9 cellular contexts compared by ENCODE assay signal in the genomic region with DNA sequence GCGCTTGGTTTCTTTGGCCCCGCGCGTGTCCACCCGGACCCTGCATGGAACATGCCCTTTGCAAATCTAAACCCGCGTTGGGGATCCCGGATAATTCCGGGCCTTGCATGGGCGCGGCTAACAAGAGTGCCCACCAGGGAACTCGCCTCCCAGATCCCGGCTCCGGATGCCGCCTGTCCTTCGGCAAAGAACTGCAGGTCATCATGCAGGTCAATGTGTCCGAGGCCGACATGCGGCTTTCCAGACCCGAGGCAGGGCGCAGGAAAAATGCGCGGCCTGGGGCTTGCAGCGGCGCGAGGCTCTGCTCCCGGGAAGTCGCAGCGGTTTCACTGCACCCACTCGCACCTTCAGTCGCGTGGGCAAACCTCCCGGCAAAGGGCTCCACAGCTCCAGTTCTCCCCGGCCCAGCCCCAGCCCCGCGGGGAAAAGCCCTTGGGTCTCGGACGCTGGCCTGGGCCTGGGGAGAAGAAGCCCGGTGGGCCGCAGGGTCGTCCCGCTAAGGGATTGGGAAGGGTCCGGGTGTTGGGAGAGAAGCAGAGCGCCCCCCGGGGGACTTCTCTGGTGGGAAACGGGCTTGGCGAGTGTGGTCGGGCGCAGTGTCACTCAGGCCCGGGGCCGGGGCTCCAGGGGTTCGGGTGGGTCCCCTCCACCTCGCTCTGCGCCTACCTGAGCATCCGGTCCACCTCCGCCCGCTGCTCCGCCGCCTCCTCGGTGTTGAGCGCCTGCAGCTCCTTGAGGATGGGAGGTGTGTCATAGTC. TPM values are rescaled to one million over a fixed set of nuclear protein-coding genes. Genes with fewer than 3 reads are reported as not detected.
DNase-seq lines count a peak whose midpoint lies in the region; ATAC-seq and TF ChIP-seq lines count a peak whose summit lies in the region.
"Had no signal": no experiment of that assay in that cellular context is flagged by ENCODE, and none has a peak within 500 bp of the region (broad histone marks: within the 10 kb centered on the region; RNA-seq: fewer than 3 reads in every experiment).

No MANE protein-coding gene starts in this region.

- no peak overlapping the region for H3K27ac ChIP-seq in gastroesophageal sphincter

- ATAC-seq in HG02938 (IDR thresholded peaks at IDR 0.05; ENCODE audit: unreplicated experiment): peak; percentile 3
- ATAC-seq in GM21515 (IDR thresholded peaks at IDR 0.05; ENCODE audit: unreplicated experiment): no peak
- ATAC-seq in gastroesophageal sphincter: no peak

- peaks cover 38% of the 10 kb centered on the region for H3K4me1 Mint-ChIP-seq in dendritic cell treated with granulocyte-macrophage colony-stimulating factor and Interleukin-4, amounts not matched to agents 40 ng/mL and 50 ng/mL, for 4 days (ENCODE audit: low read depth)
- H3K4me1 Mint-ChIP-seq in nephron progenitor cell: peaks cover 35% of the 10 kb centered on the region

- H3K36me3 Mint-ChIP-seq in dendritic cell treated with granulocyte-macrophage colony-stimulating factor and Interleukin-4, amounts not matched to agents 40 ng/mL and 50 ng/mL, for 4 days (ENCODE audit: low read depth): no peaks in the 10 kb centered on the region
- no peaks in the 10 kb centered on the region for H3K36me3 Mint-ChIP-seq in nephron progenitor cell (ENCODE audit: low read depth)

- intact Hi-C loops in dendritic cell treated with granulocyte-macrophage colony-stimulating factor and Interleukin-4, amounts not matched to agents 40 ng/mL and 50 ng/mL, for 4 days (cut with micrococcal nuclease): no loop called here
- intact Hi-C loops in posterior cingulate gyrus (cut with DNase I): no loop called here

- peak; percentile 28 for DNase-seq in GM10266 (ENCODE audit: extremely low spot score)
- DNase-seq in nephron progenitor cell: peak; percentile 57
- DNase-seq in NCI-H187 (lab: John Stamatoyannopoulos, UW): no peak
- no peak for DNase-seq in posterior cingulate gyrus

- H3K4me3 Mint-ChIP-seq in dendritic cell treated with granulocyte-macrophage colony-stimulating factor and Interleukin-4, amounts not matched to agents 40 ng/mL and 50 ng/mL, for 4 days: peak overlapping the region; percentile 24
- peak overlapping the region; percentile 85 for H3K4me3 Mint-ChIP-seq in nephron progenitor cell

- H3K36me3 ChIP-seq in gastroesophageal sphincter: no peaks in the 10 kb centered on the region

- 0% methylated on average over 1 of the region's 61 CpGs; no CpG with 5 or more reads in 1 of the 2 donors for WGBS in gastroesophageal sphincter (ENCODE audit: low coverage in 1 of 2), 2 donors

- peak overlapping the region in 1 of 2 donors; percentile 41 for H3K4me3 ChIP-seq in gastroesophageal sphincter

- no peak overlapping the region for H3K27ac Mint-ChIP-seq in dendritic cell treated with granulocyte-macrophage colony-stimulating factor and Interleukin-4, amounts not matched to agents 40 ng/mL and 50 ng/mL, for 4 days
- H3K27ac Mint-ChIP-seq in nephron progenitor cell: no peak overlapping the region

- H3K4me1 ChIP-seq in gastroesophageal sphincter: peaks cover 0 to 38% (median 15%) of the 10 kb centered on the region in 3 donors

- H3K9me3 ChIP-seq in gastroesophageal sphincter: no peaks in the 10 kb centered on the region

- TF ChIP-seq POLR2A in gastroesophageal sphincter (IDR thresholded peaks at IDR 0.05): no peak

- H3K27me3 Mint-ChIP-seq in dendritic cell treated with granulocyte-macrophage colony-stimulating factor and Interleukin-4, amounts not matched to agents 40 ng/mL and 50 ng/mL, for 4 days: peaks cover 90% of the 10 kb centered on the region
- H3K27me3 Mint-ChIP-seq in nephron progenitor cell (ENCODE audit: low read depth, poor library complexity): peaks cover 99% of the 10 kb centered on the region

- no peaks in the 10 kb centered on the region for H3K9me3 Mint-ChIP-seq in dendritic cell treated with granulocyte-macrophage colony-stimulating factor and Interleukin-4, amounts not matched to agents 40 ng/mL and 50 ng/mL, for 4 days
- H3K9me3 Mint-ChIP-seq in nephron progenitor cell: no peaks in the 10 kb centered on the region

- H3K27me3 ChIP-seq in gastroesophageal sphincter: peaks cover 88% of the 10 kb centered on the region

- TF ChIP-seq CTCF in GM10266 (IDR thresholded peaks at IDR 0.05; ENCODE audit: control insufficient read depth, insufficient read depth, low read depth, missing control alignments): peak; percentile 11
- no peak for TF ChIP-seq CTCF in nephron progenitor cell (IDR thresholded peaks at IDR 0.05)
- no peak for TF ChIP-seq CTCF in gastroesophageal sphincter (IDR thresholded peaks at IDR 0.05)

- TF ChIP-seq EP300 in gastroesophageal sphincter (IDR thresholded peaks at IDR 0.05): no peak

RNA-seq across cellular contexts. Expression of gene HNF1B, which starts 0.8 kb away (rescaled TPM):
- not detected for total RNA-seq in gastroesophageal sphincter
- total RNA-seq: SK-MEL-5 had no signal

Comparison
In these comparisons a context has a peak if more than half of its experiments do, and no peak if none do; other contexts are left out.
1. DNase-seq: peak in GM10266 (single experiment) and nephron progenitor cell (single experiment); none in NCI-H187 (0 of 2) and posterior cingulate gyrus (0 of 10).